Comparison of ENCODE assay signal across 8 cellular contexts in genomic region chr7:129664029-129665012, GRCh38. TPM values are rescaled to one million over a fixed set of nuclear protein-coding genes. Genes with fewer than 3 reads are reported as not detected.
DNase-seq lines count a peak whose midpoint lies in the region; ATAC-seq and TF ChIP-seq lines count a peak whose summit lies in the region.

No MANE protein-coding gene starts in this region.

- H3K27ac ChIP-seq in heart right ventricle, result no peak overlapping the region

- peaks cover 0 to 32% (median 27%) of the 10 kb centered on the region in 9 donors for H3K36me3 ChIP-seq in heart right ventricle

- H3K9me3 Mint-ChIP-seq in stimulated activated naive B cell treated with anti-CD40 and anti-IgM and Interleukin-4, amounts not matched to agents 10 μg/mL and 1 μg/mL and 100 μg/mL, for 72 hours, result peaks cover 12 to 16% of the 10 kb centered on the region in 2 donors

- peaks cover 0 to 24% (median 8%) of the 10 kb centered on the region in 11 donors for H3K9me3 ChIP-seq in heart right ventricle
- no peaks in the 10 kb centered on the region for H3K9me3 ChIP-seq in T-helper 17 cell (ENCODE audit: control insufficient read depth, low read length, poor library complexity, severe bottlenecking)

- H3K27me3 ChIP-seq in heart right ventricle, result no peaks in the 10 kb centered on the region

- no peak overlapping the region for H3K4me3 Mint-ChIP-seq in T-helper 17 cell
- H3K4me3 Mint-ChIP-seq in stimulated activated naive B cell treated with anti-CD40 and anti-IgM and Interleukin-4, amounts not matched to agents 10 μg/mL and 1 μg/mL and 100 μg/mL, for 72 hours, result no peak overlapping the region

- 72 to 78% methylated on average over 5 of the region's 5 CpGs for WGBS in heart right ventricle, 2 donors

- peak in 8 of 9 donors; percentile 13 to 64 (median 52) for TF ChIP-seq CTCF in heart right ventricle (IDR thresholded peaks at IDR 0.05)

- intact Hi-C loops in heart right ventricle (cut with DNase I), result loop anchor here (2.0 to 10.0 kb wide), 7 partner anchors 158 to 350 kb away; no protein-coding TSS in a partner anchor
- intact Hi-C loops in Right ventricle myocardium inferior (cut with DNase I), result loop anchor here (1.0 kb wide), 1 partner anchor 161 kb away; no protein-coding TSS in a partner anchor

- no peak for DNase-seq in heart right ventricle
- no peak for DNase-seq in Right ventricle myocardium inferior (ENCODE audit: missing footprints)
- DNase-seq in NCI-H1436 (lab: John Stamatoyannopoulos, UW), result peak; percentile 44
- DNase-seq in T-helper 17 cell, result no peak
- peak; percentile 47 for DNase-seq in germinal center (ENCODE audit: low spot score)
- DNase-seq in stimulated activated naive B cell treated with anti-CD40 and anti-IgM and Interleukin-4, amounts not matched to agents 10 μg/mL and 1 μg/mL and 100 μg/mL, for 72 hours, result no peak

- H3K4me1 ChIP-seq in heart right ventricle, result peaks cover 0 to 9% (median 0%) of the 10 kb centered on the region in 9 donors

- H3K4me3 ChIP-seq in heart right ventricle, result no peak overlapping the region

- H3K27ac Mint-ChIP-seq in T-helper 17 cell, result no peak overlapping the region
- no peak overlapping the region for H3K27ac Mint-ChIP-seq in stimulated activated naive B cell treated with anti-CD40 and anti-IgM and Interleukin-4, amounts not matched to agents 10 μg/mL and 1 μg/mL and 100 μg/mL, for 72 hours

- peaks cover 6% of the 10 kb centered on the region for H3K4me1 Mint-ChIP-seq in T-helper 17 cell
- H3K4me1 Mint-ChIP-seq in stimulated activated naive B cell treated with anti-CD40 and anti-IgM and Interleukin-4, amounts not matched to agents 10 μg/mL and 1 μg/mL and 100 μg/mL, for 72 hours, result peaks cover 4 to 15% of the 10 kb centered on the region in 2 donors

- no peaks in the 10 kb centered on the region for H3K27me3 Mint-ChIP-seq in T-helper 17 cell
- H3K27me3 Mint-ChIP-seq in stimulated activated naive B cell treated with anti-CD40 and anti-IgM and Interleukin-4, amounts not matched to agents 10 μg/mL and 1 μg/mL and 100 μg/mL, for 72 hours, result no peaks in the 10 kb centered on the region

- H3K36me3 Mint-ChIP-seq in T-helper 17 cell (ENCODE audit: low read depth), result peaks cover 15% of the 10 kb centered on the region
- H3K36me3 Mint-ChIP-seq in stimulated activated naive B cell treated with anti-CD40 and anti-IgM and Interleukin-4, amounts not matched to agents 10 μg/mL and 1 μg/mL and 100 μg/mL, for 72 hours, result peaks cover 35 to 37% of the 10 kb centered on the region in 2 donors

- ATAC-seq in heart right ventricle (peak in 3 of 8 donors; percentile 24 to 33 (median 31)), Right ventricle myocardium inferior (no peak), T-helper 17 cell (peak; percentile 35), HG02798 (IDR thresholded peaks at IDR 0.05; ENCODE audit: poor library complexity, unreplicated experiment) (no peak), GM19397 (IDR thresholded peaks at IDR 0.05; ENCODE audit: unreplicated experiment) (no peak)
- ATAC-seq in stimulated activated naive B cell treated with anti-CD40 and anti-IgM and Interleukin-4, amounts not matched to agents 10 μg/mL and 1 μg/mL and 100 μg/mL, for 72 hours (replicated peaks), result peak; percentile 25 to 34

RNA-seq across cellular contexts. Expression of gene NRF1, which starts 52.8 kb away (rescaled TPM):
- total RNA-seq in heart right ventricle (10 to 100 TPM in 8 of 10 donors, 1 to 10 TPM in 2; 8.3 to 16.0 (median 13.0) TPM), Right ventricle myocardium inferior (7.8 TPM), T-helper 17 cell (10 to 100 TPM; 33.7 to 33.9 TPM)
- polyA plus RNA-seq in heart right ventricle, result 1 to 10 TPM; 4.9 to 9.6 TPM

Comparison
In these comparisons a context has a peak if more than half of its experiments do, and no peak if none do; other contexts are left out.
1. ATAC-seq: peak in T-helper 17 cell (single experiment) and stimulated activated naive B cell treated with anti-CD40 and anti-IgM and Interleukin-4, amounts not matched to agents 10 μg/mL and 1 μg/mL and 100 μg/mL, for 72 hours (2 of 2); none in Right ventricle myocardium inferior (single experiment), HG02798 (single experiment) and GM19397 (single experiment).
2. DNase-seq: peak in NCI-H1436 (single experiment) and germinal center (single experiment); none in heart right ventricle (0 of 2), Right ventricle myocardium inferior (single experiment), T-helper 17 cell (0 of 3) and stimulated activated naive B cell treated with anti-CD40 and anti-IgM and Interleukin-4, amounts not matched to agents 10 μg/mL and 1 μg/mL and 100 μg/mL, for 72 hours (single experiment).